ENCODE assay signal across 8 cellular contexts in the genomic region with DNA sequence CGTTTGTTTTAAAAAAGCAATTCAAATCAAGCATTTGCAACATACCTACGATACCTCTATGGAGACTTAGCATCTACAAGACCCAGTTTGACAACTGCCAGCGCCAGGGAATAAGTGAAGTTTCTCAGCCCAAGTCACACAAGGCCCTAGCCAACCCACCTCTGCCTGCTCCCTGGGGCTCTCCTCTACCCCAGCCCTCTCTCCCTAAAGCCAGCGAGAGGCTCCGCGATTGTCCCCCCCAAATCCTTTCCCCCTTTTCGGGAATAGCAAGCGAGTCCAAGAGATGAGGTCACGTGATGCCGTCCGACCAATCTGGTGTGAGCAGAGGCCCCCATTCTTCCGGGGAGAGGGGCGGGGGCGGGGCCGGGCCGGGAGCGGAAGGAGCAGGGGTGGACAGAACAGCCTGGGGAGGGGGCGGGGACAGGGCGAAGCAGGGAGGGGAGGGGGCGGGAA.
DNase-seq lines count a peak whose midpoint lies in the region; ATAC-seq, FAIRE-seq and TF ChIP-seq lines count a peak whose summit lies in the region.

No MANE protein-coding gene starts in this region.

- H3K9me3 ChIP-seq in spleen: no peaks in the 10 kb centered on the region

- no peaks in the 10 kb centered on the region for H3K36me3 ChIP-seq in spleen

- H3K4me1 ChIP-seq in spleen: peaks cover 3 to 16% (median 15%) of the 10 kb centered on the region in 6 donors

- WGBS in spleen, 5 donors: 0 to 2% (median 1%) methylated on average over 9 to 17 of the region's 20 CpGs

- peak overlapping the region; percentile 70 to 85 (median 78) for H3K27ac ChIP-seq in spleen

- FAIRE-seq in GM12892 (lab: Jason Lieb, UNC) (peak; percentile 78), islet of Langerhans (lab: Jason Lieb, UNC) (peak; percentile 45)

- intact Hi-C loops in spleen (cut with DNase I; ENCODE audit: low total_unique reads): no loop called here

- peak; percentile 65 for ATAC-seq in HG02840 (IDR thresholded peaks at IDR 0.05; ENCODE audit: low FRiP score, unreplicated experiment)
- ATAC-seq in GM18520 (IDR thresholded peaks at IDR 0.05; ENCODE audit: unreplicated experiment): no peak

- H3K4me3 ChIP-seq in cardiac fibroblast (replicated peaks in 1 of 2; ENCODE audit: low read depth in 2 of 2, low read length in 2 of 2) (peak overlapping the region; percentile 34 to 58), spleen (peak overlapping the region; percentile 50 to 85 (median 53))

- H3K27me3 ChIP-seq in spleen (replicated peaks in 1 of 7): no peaks in the 10 kb centered on the region

- no peak for TF ChIP-seq POLR2A in GM12892 (IDR thresholded peaks at IDR 0.05; ENCODE audit: low read depth, low read length)
- no peak for TF ChIP-seq POLR2A in spleen (IDR thresholded peaks at IDR 0.05)

- no peak for TF ChIP-seq CTCF in cardiac fibroblast (IDR thresholded peaks at IDR 0.05; ENCODE audit: low read depth, low read length)
- TF ChIP-seq CTCF in spleen (IDR thresholded peaks at IDR 0.05 in 8 of 11, conservative IDR thresholded peaks at IDR 0.05 in 3 of 11): no peak

- DNase-seq in GM12892 (ENCODE audit: insufficient read length): peak; percentile 67
- DNase-seq in NCI-H2107 (lab: John Stamatoyannopoulos, UW): peak; percentile 78
- peak; percentile 67 to 76 (median 72) for DNase-seq in activated CD4-positive, CD25-positive, alpha-beta regulatory T cell (lab: John Stamatoyannopoulos, UW)
- peak; percentile 24 to 92 for DNase-seq in cardiac fibroblast (ENCODE audit: low read depth in 2 of 2)
- peak; percentile 94 for DNase-seq in spleen
